17 cellular contexts compared by ENCODE assay signal in the genomic region with DNA sequence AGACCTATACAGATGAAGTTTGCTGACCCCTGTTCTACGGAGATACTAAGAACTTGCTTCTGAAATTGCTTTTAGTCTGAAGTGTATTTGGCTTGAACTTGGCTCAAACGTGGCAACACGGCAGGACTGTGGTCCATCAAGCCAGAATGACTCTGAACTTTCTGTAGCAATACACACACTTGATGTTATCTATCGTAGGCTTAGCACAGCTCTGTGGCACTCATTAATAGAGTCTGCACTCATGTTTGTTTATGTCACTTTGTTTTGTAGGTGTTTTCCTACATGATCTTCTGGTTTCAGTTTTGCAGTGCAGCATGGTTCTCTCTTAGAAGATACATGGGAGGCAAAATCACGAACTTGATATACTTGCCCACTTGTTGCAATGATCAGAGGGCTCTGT.
A peak's percentile ranks its signal among the peaks of the same experiment; 100 is the strongest.
DNase-seq lines count a peak whose midpoint lies in the region; ATAC-seq, FAIRE-seq and TF ChIP-seq lines count a peak whose summit lies in the region.
"Had no signal": no experiment of that assay in that cellular context is flagged by ENCODE, and none has a peak within 500 bp of the region (broad histone marks: within the 10 kb centered on the region; RNA-seq: fewer than 3 reads in every experiment).

No MANE protein-coding gene starts in this region.

- ATAC-seq in psoas muscle = peak in 3 of 4 donors; percentile 33 to 57 (median 39)

- H3K4me2 ChIP-seq in endothelial cell of umbilical vein (ENCODE audit: insufficient read depth, low read length) = peak overlapping the region; percentile 71

- H2AFZ ChIP-seq in endothelial cell of umbilical vein (ENCODE audit: low read depth, low read length) = peak overlapping the region; percentile 50
- H2AFZ ChIP-seq: parathyroid adenoma had no signal

- TF ChIP-seq CTCF in GM12865 (IDR thresholded peaks at IDR 0.05; ENCODE audit: insufficient read depth, low read depth, low read length, missing control alignments) (no peak), endothelial cell of umbilical vein (IDR thresholded peaks at IDR 0.05; ENCODE audit: extremely low read depth in 1 of 2, insufficient read depth in 1 of 2, low read depth in 1 of 2, low read length in 2 of 2) (no peak), psoas muscle (IDR thresholded peaks at IDR 0.05) (no peak)

- H3K4me3 ChIP-seq in GM12865 (ENCODE audit: low read depth, low read length) (no peak overlapping the region), endothelial cell of umbilical vein (replicated peaks in 1 of 3; ENCODE audit: insufficient read depth in 1 of 3, low read depth in 1 of 3, low read length in 3 of 3) (no peak overlapping the region), psoas muscle (peak overlapping the region; percentile 43)

- H3K36me3 Mint-ChIP-seq in activated CD4-positive, alpha-beta memory T cell treated with anti-CD3 and anti-CD28 coated beads, Interleukin-2, amount 10 ng/mL, durations not matched to agents 7 days and 5 days (ENCODE audit: low read depth) = no peaks in the 10 kb centered on the region

- H4K20me1 ChIP-seq in endothelial cell of umbilical vein (replicated peaks; ENCODE audit: control insufficient read depth, extremely low read depth, insufficient read depth, low read length) = no peaks in the 10 kb centered on the region

- no peaks in the 10 kb centered on the region for H3K79me2 ChIP-seq in endothelial cell of umbilical vein (ENCODE audit: control insufficient read depth, insufficient read depth, low read length)
- H3K79me2 ChIP-seq: parathyroid adenoma had no signal

- H3K36me3 ChIP-seq in endothelial cell of umbilical vein (ENCODE audit: control insufficient read depth in 2 of 2, extremely low read depth in 1 of 2, insufficient read depth in 2 of 2, low read length in 2 of 2) (no peaks in the 10 kb centered on the region), psoas muscle (ENCODE audit: insufficient read depth in 1 of 2, low read depth in 1 of 2) (peaks cover 0 to 6% of the 10 kb centered on the region in 2 donors)

- peak; percentile 21 for DNase-seq in GM12865 (ENCODE audit: low read depth)
- DNase-seq in RPMI7951 (ENCODE audit: low read depth) = peak; percentile 49
- DNase-seq in endothelial cell of umbilical vein (ENCODE audit: low read depth, low spot score) = peak; percentile 24
- DNase-seq in psoas muscle = no peak
- no peak for DNase-seq in activated CD4-positive, alpha-beta memory T cell treated with anti-CD3 and anti-CD28 coated beads, Interleukin-2, amount 10 ng/mL, durations not matched to agents 7 days and 5 days
- DNase-seq in SK-N-DZ (ENCODE audit: low spot score) = no peak
- no peak for DNase-seq in stimulated activated CD4-positive, alpha-beta T cell treated with anti-CD3 and anti-CD28 coated beads, Interleukin-12 subunit alpha, Interleukin-12 subunit beta, amount 100 ng/mL, for 4 hours
- DNase-seq in T-helper 9 cell = no peak
- DNase-seq: activated CD4-positive, alpha-beta T cell treated with anti-CD3 and anti-CD28 coated beads, Interleukin-2, amount 10 ng/mL, durations not matched to agents 24 days and 14 days; activated T-cell treated with anti-CD3 and anti-CD28 coated beads, Interleukin-2, amount 50 U/mL, for 48 hours; AML-193; amniotic stem cell; midbrain; NCI-H1105; NCI-H446 treated with DMSO at 0.1 percent for 48 hours had no signal

- H3K9me3 ChIP-seq in endothelial cell of umbilical vein (replicated peaks; ENCODE audit: control insufficient read depth, insufficient read depth, low read length) = no peaks in the 10 kb centered on the region
- H3K9me3 ChIP-seq in psoas muscle = no peaks in the 10 kb centered on the region

- CTCF ChIA-PET in endothelial cell of umbilical vein (lab: Charles Lee) = no interaction called here
- CTCF ChIA-PET in activated CD4-positive, alpha-beta memory T cell treated with anti-CD3 and anti-CD28 coated beads, Interleukin-2, amount 10 ng/mL, durations not matched to agents 7 days and 5 days (lab: Charles Lee) = no interaction called here

- H3K4me1 ChIP-seq in endothelial cell of umbilical vein (ENCODE audit: control insufficient read depth, extremely low read depth, insufficient read depth, low read length) (peaks cover 18% of the 10 kb centered on the region), psoas muscle (peaks cover 19% of the 10 kb centered on the region)
- H3K4me1 ChIP-seq: parathyroid adenoma had no signal

- dilution Hi-C loops in endothelial cell of umbilical vein (cut with MboI; ENCODE audit: extremely low pct_ligation_motif_present, low sequenced_read_pairs) = no loop called here

- POLR2A ChIA-PET in endothelial cell of umbilical vein (lab: Charles Lee) = no interaction called here
- POLR2A ChIA-PET in activated CD4-positive, alpha-beta memory T cell treated with anti-CD3 and anti-CD28 coated beads, Interleukin-2, amount 10 ng/mL, durations not matched to agents 7 days and 5 days (lab: Charles Lee) = no interaction called here

- no peak for TF ChIP-seq POLR2A in endothelial cell of umbilical vein (IDR thresholded peaks at IDR 0.05; ENCODE audit: low read depth, low read length)

- peak overlapping the region; percentile 26 for H3K9ac ChIP-seq in endothelial cell of umbilical vein (replicated peaks; ENCODE audit: extremely low read depth, insufficient read depth, low read length)
- H3K9ac ChIP-seq: parathyroid adenoma had no signal

- peaks cover 9% of the 10 kb centered on the region for H3K4me1 Mint-ChIP-seq in activated CD4-positive, alpha-beta memory T cell treated with anti-CD3 and anti-CD28 coated beads, Interleukin-2, amount 10 ng/mL, durations not matched to agents 7 days and 5 days

- H3K9me3 Mint-ChIP-seq in activated CD4-positive, alpha-beta memory T cell treated with anti-CD3 and anti-CD28 coated beads, Interleukin-2, amount 10 ng/mL, durations not matched to agents 7 days and 5 days = peaks cover 3% of the 10 kb centered on the region

- no peaks in the 10 kb centered on the region for H3K9me1 ChIP-seq in endothelial cell of umbilical vein (replicated peaks; ENCODE audit: control insufficient read depth, extremely low read depth, insufficient read depth, low read length)

- FAIRE-seq in endothelial cell of umbilical vein (lab: Jason Lieb, UNC) = peak; percentile 66

- H3K27me3 Mint-ChIP-seq in activated CD4-positive, alpha-beta memory T cell treated with anti-CD3 and anti-CD28 coated beads, Interleukin-2, amount 10 ng/mL, durations not matched to agents 7 days and 5 days = no peaks in the 10 kb centered on the region

- H3K27ac ChIP-seq in endothelial cell of umbilical vein (ENCODE audit: insufficient read depth, low read depth, low read length) (peak overlapping the region; percentile 72), psoas muscle (peak overlapping the region; percentile 70)
- H3K27ac ChIP-seq: parathyroid adenoma had no signal

- no peak overlapping the region for H3K27ac Mint-ChIP-seq in activated CD4-positive, alpha-beta memory T cell treated with anti-CD3 and anti-CD28 coated beads, Interleukin-2, amount 10 ng/mL, durations not matched to agents 7 days and 5 days
- H3K27ac Mint-ChIP-seq: activated CD4-positive, alpha-beta T cell treated with anti-CD3 and anti-CD28 coated beads, Interleukin-2, amount 10 ng/mL, durations not matched to agents 24 days and 14 days had no signal

- WGBS in psoas muscle, 3 donors = 45 to 63% (median 51%) methylated on average over 5 of the region's 5 CpGs

- H3K27me3 ChIP-seq in endothelial cell of umbilical vein (ENCODE audit: control insufficient read depth in 2 of 2, insufficient read depth in 2 of 2, low read length in 2 of 2) = no peaks in the 10 kb centered on the region
- no peaks in the 10 kb centered on the region for H3K27me3 ChIP-seq in psoas muscle (ENCODE audit: insufficient read depth in 3 of 3, low read length in 2 of 3)

- intact Hi-C loops in endothelial cell of umbilical vein (cut with micrococcal nuclease) (loop anchor here (1.0 to 10.0 kb wide), 4 partner anchors 68 to 561 kb away; a partner anchor contains a TSS), psoas muscle (cut with DNase I) (loop anchor here in 1 of 2 donors (10.0 kb wide), 1 partner anchor 769 kb away; no protein-coding TSS in a partner anchor)

- BruUV-seq in endothelial cell of umbilical vein (replicated peaks; lab: Mats Ljungman, UMichigan) = no TSS peak

- H3K4me3 Mint-ChIP-seq in activated CD4-positive, alpha-beta memory T cell treated with anti-CD3 and anti-CD28 coated beads, Interleukin-2, amount 10 ng/mL, durations not matched to agents 7 days and 5 days = no peak overlapping the region
- H3K4me3 Mint-ChIP-seq: activated CD4-positive, alpha-beta T cell treated with anti-CD3 and anti-CD28 coated beads, Interleukin-2, amount 10 ng/mL, durations not matched to agents 24 days and 14 days; T-helper 1 cell treated with Interleukin-12 subunit alpha and Interleukin-12 subunit beta and Interleukin-4 antibody, amounts not matched to agents 30 μg/mL and 1 μg/mL, for 36 hours had no signal

TF ChIP-seq in endothelial cell of umbilical vein, 7 proteins besides CTCF, POLR2A, EP300 and RAD21:
- TF ChIP-seq, protein P1, sequence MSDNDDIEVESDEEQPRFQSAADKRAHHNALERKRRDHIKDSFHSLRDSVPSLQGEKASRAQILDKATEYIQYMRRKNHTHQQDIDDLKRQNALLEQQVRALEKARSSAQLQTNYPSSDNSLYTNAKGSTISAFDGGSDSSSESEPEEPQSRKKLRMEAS (IDR thresholded peaks at IDR 0.05; ENCODE audit: insufficient read depth, insufficient read length) = no peak
- TF ChIP-seq EZH2 (IDR thresholded peaks at IDR 0.05; ENCODE audit: borderline replicate concordance, low read depth, low read length, severe bottlenecking) (no peak), POLR2AphosphoS5 (IDR thresholded peaks at IDR 0.05; ENCODE audit: insufficient read depth, low read depth, low read length) (no peak), JUN (IDR thresholded peaks at IDR 0.05; ENCODE audit: borderline replicate concordance, insufficient read depth, insufficient read length, low read depth) (no peak), GATA2 (IDR thresholded peaks at IDR 0.05; ENCODE audit: insufficient read depth, insufficient read length, low read depth, low read length) (peak; percentile 67), MYC (IDR thresholded peaks at IDR 0.05; ENCODE audit: low read depth, low read length) (no peak)

Comparison
In these comparisons a context has a peak if more than half of its experiments do, and no peak if none do; other contexts are left out.
1. DNase-seq: peak in GM12865 (single experiment), RPMI7951 (single experiment) and endothelial cell of umbilical vein (single experiment); none in psoas muscle (0 of 2), activated CD4-positive, alpha-beta memory T cell treated with anti-CD3 and anti-CD28 coated beads, Interleukin-2, amount 10 ng/mL, durations not matched to agents 7 days and 5 days (single experiment), SK-N-DZ (single experiment), stimulated activated CD4-positive, alpha-beta T cell treated with anti-CD3 and anti-CD28 coated beads, Interleukin-12 subunit alpha, Interleukin-12 subunit beta, amount 100 ng/mL, for 4 hours (single experiment) and T-helper 9 cell (single experiment).